ENCODE assay signal across 25 cellular contexts in genomic region chr3:146466596-146466995, GRCh38. TPM values are rescaled to one million over a fixed set of nuclear protein-coding genes. Genes with fewer than 3 reads are reported as not detected.
DNase-seq lines count a peak whose midpoint lies in the region; FAIRE-seq and TF ChIP-seq lines count a peak whose summit lies in the region.
"Had no signal": no experiment of that assay in that cellular context is flagged by ENCODE, and none has a peak within 500 bp of the region (broad histone marks: within the 10 kb centered on the region; RNA-seq: fewer than 3 reads in every experiment).

No MANE protein-coding gene starts in this region.

- H3K4me3 ChIP-seq in SJSA1, result no peak overlapping the region
- H3K4me3 ChIP-seq in fibroblast of mammary gland (ENCODE audit: control insufficient read depth, low read depth, low read length), result no peak overlapping the region
- H3K4me3 ChIP-seq: colonic mucosa, neural progenitor cell, sigmoid colon, testis had no signal

- H3K9me3 ChIP-seq in SJSA1 (replicated peaks), result no peaks in the 10 kb centered on the region
- H3K9me3 ChIP-seq: colonic mucosa, sigmoid colon, testis had no signal

- no peak for TF ChIP-seq POLR2A in H54 (IDR thresholded peaks at IDR 0.05; ENCODE audit: low read depth, low read length)

- H3K36me3 ChIP-seq in SJSA1, result no peaks in the 10 kb centered on the region
- H3K36me3 ChIP-seq: colonic mucosa, neural progenitor cell, sigmoid colon had no signal

- FAIRE-seq in H54 (lab: Jason Lieb, UNC), result peak; percentile 52
- FAIRE-seq: H1 had no signal

- DNase-seq in H54 (ENCODE audit: insufficient read length, low spot score), result no peak
- DNase-seq in SJSA1 (ENCODE audit: low read depth in 1 of 2, low spot score in 2 of 2), result peak in 1 of 2 experiments; percentile 69
- peak; percentile 37 for DNase-seq in fibroblast of mammary gland (ENCODE audit: low read depth)
- DNase-seq in glomerular visceral epithelial cell (ENCODE audit: extremely low spot score), result no peak
- DNase-seq in stimulated activated CD4-positive, alpha-beta T cell treated with anti-CD3 and anti-CD28 coated beads, Interleukin-12 subunit alpha, Interleukin-12 subunit beta, amount 100 ng/mL, for 4 hours, result no peak
- no peak for DNase-seq in T-helper 1 cell
- no peak for DNase-seq in SK-N-DZ (ENCODE audit: low spot score)
- DNase-seq: activated CD4-positive, alpha-beta T cell treated with anti-CD3 and anti-CD28 coated beads, Interleukin-2, amount 50 U/mL, for 4 hours; activated CD8-positive, alpha-beta memory T cell treated with anti-CD3 and anti-CD28 coated beads, Interleukin-2, amount 50 U/mL, for 4 hours; colonic mucosa; DMS79; endodermal cell; MM.1S; NCI-H1436 treated with DMSO at 0.1 percent for 48 hours; NCI-H524; sigmoid colon; stimulated activated CD4-positive, alpha-beta T cell treated with anti-CD3 and anti-CD28 coated beads, Interleukin-1b, Interleukin-23, amount 100 ng/mL, for 48 hours; T-helper 9 cell; testis had no signal

- H3K27ac ChIP-seq in SJSA1, result peak overlapping the region; percentile 74
- H3K27ac ChIP-seq: colonic mucosa, neural progenitor cell, RWPE1, sigmoid colon, testis had no signal

- no peak for TF ChIP-seq CTCF in fibroblast of mammary gland (conservative IDR thresholded peaks at IDR 0.05; ENCODE audit: control insufficient read depth, insufficient read depth, low read depth, low read length)

- H3K27me3 ChIP-seq in SJSA1 (replicated peaks), result no peaks in the 10 kb centered on the region
- H3K27me3 ChIP-seq: colonic mucosa, neural progenitor cell, sigmoid colon, testis had no signal

- H3K4me1 ChIP-seq in SJSA1 (replicated peaks), result peaks cover 60% of the 10 kb centered on the region
- H3K4me1 ChIP-seq: colonic mucosa, neural progenitor cell had no signal

RNA-seq across cellular contexts. Expression of gene PLSCR2, which starts 2.8 kb away (rescaled TPM):
- not detected in 2 replicates for total RNA-seq in SJSA1 (2014; rRNA removed; shearing (Covaris generic))
- not detected in 2 replicates for polyA plus RNA-seq in SK-N-DZ (2014; cell fraction: cytosol; rRNA removed)
- polyA plus RNA-seq in SK-N-DZ (2014; cell fraction: nucleus; rRNA removed), result not detected in 2 replicates
- total RNA-seq: activated T-helper 17 cell treated with anti-CD3 and anti-CD28 coated beads, Interleukin-2, amount 50 U/mL, for 72 hours; H1; lower leg skin; sigmoid colon had no signal
- polyA plus RNA-seq: H1, IgD-negative memory B cell had no signal
